In genomic region chr10:101814466-101815041, GRCh38 we compare ENCODE assay signal across 8 cellular contexts. TPM values are rescaled to one million over a fixed set of nuclear protein-coding genes. Genes with fewer than 3 reads are reported as not detected.
DNase-seq lines count a peak whose midpoint lies in the region; ATAC-seq, FAIRE-seq and TF ChIP-seq lines count a peak whose summit lies in the region.

No MANE protein-coding gene starts in this region.

- peaks cover 21% of the 10 kb centered on the region for H3K36me3 ChIP-seq in cardiac muscle cell
- H3K36me3 ChIP-seq in iPS-18a (ENCODE audit: control insufficient read depth, low read depth, low read length) = peaks cover 31% of the 10 kb centered on the region
- H3K36me3 ChIP-seq in urinary bladder (ENCODE audit: insufficient read depth) = no peaks in the 10 kb centered on the region
- peaks cover 4 to 10% of the 10 kb centered on the region in 2 donors for H3K36me3 ChIP-seq in small intestine (ENCODE audit: control insufficient read depth in 2 of 2, insufficient read depth in 2 of 2, low read length in 2 of 2)

- intact Hi-C loops in Right ventricle myocardium inferior (cut with DNase I) = loop anchor here (5.0 kb wide), 1 partner anchor 32 kb away; the partner anchor contains the start of gene NPM3

- DNase-seq in cardiac muscle cell (ENCODE audit: low read depth in 1 of 2, low spot score in 1 of 2) (no peak), Right ventricle myocardium inferior (ENCODE audit: missing footprints) (no peak), small intestine (no peak), midbrain (lab: John Stamatoyannopoulos, UW) (no peak), Ammon's horn (ENCODE audit: low spot score) (no peak)

- no peak for ATAC-seq in Right ventricle myocardium inferior

- peak overlapping the region; percentile 27 for H3K27ac ChIP-seq in cardiac muscle cell
- no peak overlapping the region for H3K27ac ChIP-seq in iPS-18a (ENCODE audit: low read length)
- H3K27ac ChIP-seq in urinary bladder (ENCODE audit: low read depth) = no peak overlapping the region
- no peak overlapping the region for H3K27ac ChIP-seq in small intestine (ENCODE audit: low read depth in 1 of 2, low read length in 1 of 2)

- no peaks in the 10 kb centered on the region for H3K27me3 ChIP-seq in cardiac muscle cell
- no peaks in the 10 kb centered on the region for H3K27me3 ChIP-seq in iPS-18a (ENCODE audit: control insufficient read depth, insufficient read depth, low read length)
- no peaks in the 10 kb centered on the region for H3K27me3 ChIP-seq in small intestine (ENCODE audit: control insufficient read depth in 2 of 2, insufficient read depth in 2 of 2, low read length in 2 of 2)

- peak overlapping the region; percentile 81 for H3K4me3 ChIP-seq in cardiac muscle cell
- H3K4me3 ChIP-seq in WI38 (ENCODE audit: low read depth, low read length) = peak overlapping the region; percentile 99
- H3K4me3 ChIP-seq in iPS-18a (ENCODE audit: low read length) = peak overlapping the region; percentile 82
- peak overlapping the region; percentile 29 for H3K4me3 ChIP-seq in urinary bladder (ENCODE audit: low read depth, low read length)
- H3K4me3 ChIP-seq in small intestine (ENCODE audit: low read depth in 1 of 2, low read length in 2 of 2) = peak overlapping the region in 1 of 2 donors; percentile 84

- TF ChIP-seq CTCF in cardiac muscle cell (IDR thresholded peaks at IDR 0.05; ENCODE audit: low read depth, low read length) (no peak), WI38 (IDR thresholded peaks at IDR 0.05; ENCODE audit: low read depth, low read length) (no peak)

- no peak overlapping the region for H3K9ac ChIP-seq in iPS-18a (ENCODE audit: low read length)

- FAIRE-seq in small intestine (lab: Jason Lieb, UNC) = no peak

- no peaks in the 10 kb centered on the region for H3K9me3 ChIP-seq in cardiac muscle cell (ENCODE audit: low read depth)
- H3K9me3 ChIP-seq in iPS-18a (ENCODE audit: control insufficient read depth, low read depth, low read length) = no peaks in the 10 kb centered on the region
- no peaks in the 10 kb centered on the region for H3K9me3 ChIP-seq in small intestine (ENCODE audit: control insufficient read depth, low read depth)

- H3K4me1 ChIP-seq in cardiac muscle cell (ENCODE audit: low read depth) = peaks cover 10% of the 10 kb centered on the region
- H3K4me1 ChIP-seq in iPS-18a (ENCODE audit: control insufficient read depth, low read depth, low read length) = peaks cover 8% of the 10 kb centered on the region
- H3K4me1 ChIP-seq in urinary bladder (ENCODE audit: insufficient read depth) = no peaks in the 10 kb centered on the region
- H3K4me1 ChIP-seq in small intestine (ENCODE audit: control insufficient read depth in 2 of 2, insufficient read depth in 1 of 2, low read depth in 1 of 2, low read length in 1 of 2) = peaks cover 3 to 5% of the 10 kb centered on the region in 2 donors

- WGBS in urinary bladder = 72% methylated on average over 8 of the region's 8 CpGs
- WGBS in small intestine, 3 donors = 68 to 81% (median 69%) methylated on average over 8 of the region's 8 CpGs

RNA-seq across cellular contexts. Expression of gene OGA, which starts 3.7 kb away (rescaled TPM):
- total RNA-seq in cardiac muscle cell (51.8 and 98.1 TPM in 2 replicates), Right ventricle myocardium inferior (79.2 TPM), urinary bladder (240 TPM)
- polyA plus RNA-seq in cardiac muscle cell (56.4 and 95.2 TPM in 2 replicates), urinary bladder (56.8 TPM), small intestine (10 to 100 TPM; 26.5 to 34.0 (median 28.5) TPM)

RNA-seq across cellular contexts. Expression of gene KCNIP2, which starts 29.0 kb away (rescaled TPM):
- total RNA-seq in cardiac muscle cell = 38.4 and 63.6 TPM in 2 replicates
- polyA plus RNA-seq in cardiac muscle cell = 35.7 and 47.5 TPM in 2 replicates
- total RNA-seq in Right ventricle myocardium inferior = 409 TPM
- total RNA-seq in urinary bladder = 2.4 TPM
- polyA plus RNA-seq in urinary bladder = 1.5 TPM
- 1 to 10 TPM; 2.5 to 3.6 (median 3.2) TPM for polyA plus RNA-seq in small intestine

RNA-seq across cellular contexts. Expression of gene NPM3, which starts 31.3 kb away (rescaled TPM):
- total RNA-seq in cardiac muscle cell (78.9 and 92.6 TPM in 2 replicates), Right ventricle myocardium inferior (7.9 TPM), urinary bladder (30.6 TPM)
- polyA plus RNA-seq in cardiac muscle cell (8.1 and 14.6 TPM in 2 replicates), urinary bladder (36.8 TPM), small intestine (10 to 100 TPM in 2 of 3 donors, 1 to 10 TPM in 1; 2.5 to 49.8 (median 14.9) TPM)

RNA-seq across cellular contexts. Expression of gene FGF8, which starts 38.6 kb away (rescaled TPM):
- 5.7 and 12.8 TPM in 2 replicates for total RNA-seq in cardiac muscle cell
- polyA plus RNA-seq in cardiac muscle cell = 1.8 and 3.1 TPM in 2 replicates
- total RNA-seq in Right ventricle myocardium inferior = not detected
- total RNA-seq in urinary bladder = not detected
- not detected for polyA plus RNA-seq in urinary bladder
- under 1 TPM in 1 of 3 donors, not detected in 2; 0.12 TPM for polyA plus RNA-seq in small intestine

Comparison
In these comparisons a context has a peak if more than half of its experiments do, and no peak if none do; other contexts are left out.
1. RNA of gene KCNIP2, which starts 29.0 kb away (total RNA-seq): 409 TPM in Right ventricle myocardium inferior (single experiment) and 38.4 to 63.6 TPM in cardiac muscle cell; 2.4 TPM in urinary bladder (single experiment); every median in the first group is over 10 times any median in the second.